In the genomic region with DNA sequence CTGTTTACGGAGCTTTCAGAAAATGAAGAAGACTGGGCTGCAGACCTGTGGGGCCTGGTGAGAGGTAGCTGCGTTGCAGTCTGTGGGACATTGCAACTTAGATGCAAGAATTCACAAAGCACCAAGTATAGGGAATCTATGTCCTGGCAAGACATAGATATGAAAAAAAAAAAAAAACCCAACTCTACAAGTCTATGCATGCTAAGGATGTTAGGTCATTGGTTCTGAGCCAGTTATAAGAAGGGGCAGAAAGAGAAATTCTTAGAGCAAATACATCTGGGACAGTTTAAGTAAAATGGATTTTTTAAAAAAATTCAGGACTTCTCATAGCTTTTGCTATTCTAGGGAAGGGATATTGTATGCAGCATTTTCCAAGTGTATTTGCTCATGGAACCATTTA, we compare ENCODE assay signal across 18 cellular contexts.
DNase-seq lines count a peak whose midpoint lies in the region; ATAC-seq, FAIRE-seq and TF ChIP-seq lines count a peak whose summit lies in the region.
"Had no signal": no experiment of that assay in that cellular context is flagged by ENCODE, and none has a peak within 500 bp of the region (broad histone marks: within the 10 kb centered on the region; RNA-seq: fewer than 3 reads in every experiment).

No MANE protein-coding gene starts in this region.

- no peaks in the 10 kb centered on the region for H3K36me3 ChIP-seq in bronchial epithelial cell (ENCODE audit: control insufficient read depth, insufficient read depth, low read length)
- no peaks in the 10 kb centered on the region for H3K36me3 ChIP-seq in left lung
- H3K36me3 ChIP-seq: SJSA1 had no signal

- no peak for FAIRE-seq in bronchial epithelial cell (lab: Jason Lieb, UNC)
- FAIRE-seq: GM12878 had no signal

- no peak overlapping the region for H3K27ac Mint-ChIP-seq in activated T-helper 1 cell treated with anti-CD3 and anti-CD28 coated beads, Interleukin-12 subunit alpha, Interleukin-12 subunit beta, Interleukin-2, Interleukin-4 antibody, amounts not matched to agents 30 ng/mL and 10 ng/mL and 1 ng/mL, durations not matched to agents 14 hours and 24 hours and 36 hours

- H3K27ac ChIP-seq in left lung = no peak overlapping the region
- H3K27ac ChIP-seq: PC-9, SJSA1 had no signal

- no peaks in the 10 kb centered on the region for H3K9me3 ChIP-seq in left lung
- H3K9me3 ChIP-seq: SJSA1 had no signal

- H3K9me3 Mint-ChIP-seq in activated T-helper 1 cell treated with anti-CD3 and anti-CD28 coated beads, Interleukin-12 subunit alpha, Interleukin-12 subunit beta, Interleukin-2, Interleukin-4 antibody, amounts not matched to agents 30 ng/mL and 10 ng/mL and 1 ng/mL, durations not matched to agents 14 hours and 24 hours and 36 hours = no peaks in the 10 kb centered on the region

- TF ChIP-seq CTCF in bronchial epithelial cell (IDR thresholded peaks at IDR 0.05; ENCODE audit: insufficient read depth, low read length, severe bottlenecking) (no peak), fibroblast of the aortic adventitia (IDR thresholded peaks at IDR 0.05; ENCODE audit: insufficient read depth, low read length) (no peak), left lung (IDR thresholded peaks at IDR 0.05) (no peak)

- H3K4me3 Mint-ChIP-seq in activated T-helper 1 cell treated with anti-CD3 and anti-CD28 coated beads, Interleukin-12 subunit alpha, Interleukin-12 subunit beta, Interleukin-2, Interleukin-4 antibody, amounts not matched to agents 30 ng/mL and 10 ng/mL and 1 ng/mL, durations not matched to agents 14 hours and 24 hours and 36 hours = no peak overlapping the region

- H3K36me3 Mint-ChIP-seq in activated T-helper 1 cell treated with anti-CD3 and anti-CD28 coated beads, Interleukin-12 subunit alpha, Interleukin-12 subunit beta, Interleukin-2, Interleukin-4 antibody, amounts not matched to agents 30 ng/mL and 10 ng/mL and 1 ng/mL, durations not matched to agents 14 hours and 24 hours and 36 hours (ENCODE audit: low read depth) = no peaks in the 10 kb centered on the region

- H3K4me1 Mint-ChIP-seq in activated T-helper 1 cell treated with anti-CD3 and anti-CD28 coated beads, Interleukin-12 subunit alpha, Interleukin-12 subunit beta, Interleukin-2, Interleukin-4 antibody, amounts not matched to agents 30 ng/mL and 10 ng/mL and 1 ng/mL, durations not matched to agents 14 hours and 24 hours and 36 hours (ENCODE audit: low read depth) = no peaks in the 10 kb centered on the region

- no peak for ATAC-seq in left lung
- ATAC-seq: GM12878 had no signal

- H3K4me1 ChIP-seq in left lung = no peaks in the 10 kb centered on the region
- H3K4me1 ChIP-seq: SJSA1 had no signal

- H3K4me3 ChIP-seq in bronchial epithelial cell (ENCODE audit: low read depth, low read length) (no peak overlapping the region), fibroblast of the aortic adventitia (ENCODE audit: low read depth, low read length) (no peak overlapping the region), left lung (no peak overlapping the region)
- H3K4me3 ChIP-seq: GM12878, PC-9, SJSA1 had no signal

- DNase-seq in EL (peak; percentile 14), HS-5 (ENCODE audit: low read depth) (peak; percentile 20), bronchial epithelial cell (ENCODE audit: low read depth) (peak; percentile 54), fibroblast of the aortic adventitia (ENCODE audit: low read depth) (peak; percentile 20), left lung (no peak), inferior parietal cortex (ENCODE audit: extremely low spot score) (no peak), NCI-H524 treated with DMSO at 0.1 percent for 48 hours (lab: John Stamatoyannopoulos, UW) (no peak)
- DNase-seq in activated T-helper 1 cell treated with anti-CD3 and anti-CD28 coated beads, Interleukin-12 subunit alpha, Interleukin-12 subunit beta, Interleukin-2, Interleukin-4 antibody, amounts not matched to agents 30 ng/mL and 10 ng/mL and 1 ng/mL, durations not matched to agents 14 hours and 24 hours and 36 hours (ENCODE audit: low spot score) = no peak
- DNase-seq: GF-D8, GOT3, KG1, NCI-H1417, NCI-H187, NCI-H2107, NCI-H226, PC-9 had no signal

- H3K27me3 Mint-ChIP-seq in activated T-helper 1 cell treated with anti-CD3 and anti-CD28 coated beads, Interleukin-12 subunit alpha, Interleukin-12 subunit beta, Interleukin-2, Interleukin-4 antibody, amounts not matched to agents 30 ng/mL and 10 ng/mL and 1 ng/mL, durations not matched to agents 14 hours and 24 hours and 36 hours (ENCODE audit: insufficient read depth) = peaks cover 2% of the 10 kb centered on the region

- H3K27me3 ChIP-seq in bronchial epithelial cell (ENCODE audit: control insufficient read depth, insufficient read depth, low read length) = no peaks in the 10 kb centered on the region
- H3K27me3 ChIP-seq in left lung = peaks cover 0 to 4% of the 10 kb centered on the region in 2 donors
- H3K27me3 ChIP-seq: SJSA1 had no signal

- intact Hi-C loops in left lung (cut with DNase I) = no loop called here
- intact Hi-C loops in activated T-helper 1 cell treated with anti-CD3 and anti-CD28 coated beads, Interleukin-12 subunit alpha, Interleukin-12 subunit beta, Interleukin-2, Interleukin-4 antibody, amounts not matched to agents 30 ng/mL and 10 ng/mL and 1 ng/mL, durations not matched to agents 14 hours and 24 hours and 36 hours (cut with micrococcal nuclease) = no loop called here

Comparison
In these comparisons a context has a peak if more than half of its experiments do, and no peak if none do; other contexts are left out.
1. DNase-seq: peak in EL (single experiment), HS-5 (single experiment), bronchial epithelial cell (single experiment) and fibroblast of the aortic adventitia (single experiment); none in left lung (0 of 2), inferior parietal cortex (single experiment), NCI-H524 treated with DMSO at 0.1 percent for 48 hours (single experiment) and activated T-helper 1 cell treated with anti-CD3 and anti-CD28 coated beads, Interleukin-12 subunit alpha, Interleukin-12 subunit beta, Interleukin-2, Interleukin-4 antibody, amounts not matched to agents 30 ng/mL and 10 ng/mL and 1 ng/mL, durations not matched to agents 14 hours and 24 hours and 36 hours (single experiment).